ENCODE assay signal across 19 cellular contexts in genomic region chr6:88368071-88368787, GRCh38.
DNase-seq lines count a peak whose midpoint lies in the region; ATAC-seq, FAIRE-seq and TF ChIP-seq lines count a peak whose summit lies in the region.
"Had no signal": no experiment of that assay in that cellular context is flagged by ENCODE, and none has a peak within 500 bp of the region (broad histone marks: within the 10 kb centered on the region; RNA-seq: fewer than 3 reads in every experiment).

No MANE protein-coding gene starts in this region.

- H2AFZ ChIP-seq in endothelial cell of umbilical vein (ENCODE audit: low read depth, low read length), result no peak overlapping the region

- no peak for ATAC-seq in GM18907 (IDR thresholded peaks at IDR 0.05; ENCODE audit: unreplicated experiment)
- ATAC-seq in left lobe of liver, result no peak
- ATAC-seq: left colon had no signal

- H3K27me3 ChIP-seq in endothelial cell of umbilical vein (ENCODE audit: control insufficient read depth in 2 of 2, insufficient read depth in 2 of 2, low read length in 2 of 2), result no peaks in the 10 kb centered on the region

- TF ChIP-seq POLR2A in endothelial cell of umbilical vein (IDR thresholded peaks at IDR 0.05; ENCODE audit: low read depth, low read length), result no peak

- no peaks in the 10 kb centered on the region for H3K9me3 ChIP-seq in endothelial cell of umbilical vein (replicated peaks; ENCODE audit: control insufficient read depth, insufficient read depth, low read length)

- BruUV-seq in endothelial cell of umbilical vein (replicated peaks; lab: Mats Ljungman, UMichigan), result no TSS peak

- no peaks in the 10 kb centered on the region for H3K9me1 ChIP-seq in endothelial cell of umbilical vein (replicated peaks; ENCODE audit: control insufficient read depth, extremely low read depth, insufficient read depth, low read length)

- DNase-seq in DMS 273 (lab: John Stamatoyannopoulos, UW; ENCODE audit: unreplicated experiment), result peak; percentile 77
- DNase-seq in RCC 7860 (ENCODE audit: low spot score), result peak; percentile 76
- no peak for DNase-seq in endothelial cell of umbilical vein (ENCODE audit: low read depth, low spot score)
- DNase-seq in renal cortical epithelial cell (ENCODE audit: low read depth), result peak; percentile 93
- DNase-seq in nucleus accumbens (lab: John Stamatoyannopoulos, UW), result no peak
- DNase-seq in left lobe of liver (ENCODE audit: low spot score), result no peak
- DNase-seq in NCI-H748 (lab: John Stamatoyannopoulos, UW; ENCODE audit: unreplicated experiment), result no peak
- DNase-seq: activated CD4-positive, alpha-beta T cell treated with anti-CD3 and anti-CD28 coated beads, Interleukin-2, amount 50 U/mL, for 4 hours; activated T-cell treated with anti-CD3 and anti-CD28 coated beads, Interleukin-2, amount 50 U/mL, for 48 hours; hypothalamus; Karpas-422; left colon; NCI-H1417 treated with DMSO at 0.1 percent for 48 hours; stimulated activated naive CD4-positive, alpha-beta T cell had no signal

- H3K4me1 ChIP-seq in endothelial cell of umbilical vein (ENCODE audit: control insufficient read depth, extremely low read depth, insufficient read depth, low read length), result no peaks in the 10 kb centered on the region

- POLR2A ChIA-PET in endothelial cell of umbilical vein (lab: Charles Lee), result no interaction called here

- no peak for TF ChIP-seq CTCF in endothelial cell of umbilical vein (IDR thresholded peaks at IDR 0.05; ENCODE audit: extremely low read depth in 1 of 2, insufficient read depth in 1 of 2, low read depth in 1 of 2, low read length in 2 of 2)

- CTCF ChIA-PET in endothelial cell of umbilical vein (lab: Charles Lee), result no interaction called here

- peak; percentile 97 for FAIRE-seq in RCC 7860 (lab: Jason Lieb, UNC)
- no peak for FAIRE-seq in endothelial cell of umbilical vein (lab: Jason Lieb, UNC)
- FAIRE-seq: D721Med had no signal

- H3K27ac ChIP-seq in endothelial cell of umbilical vein (ENCODE audit: insufficient read depth, low read depth, low read length), result no peak overlapping the region
- H3K27ac ChIP-seq: HL-60 had no signal

- H3K4me2 ChIP-seq in endothelial cell of umbilical vein (ENCODE audit: insufficient read depth, low read length), result no peak overlapping the region
- H3K4me2 ChIP-seq: smooth muscle cell had no signal

- intact Hi-C loops in endothelial cell of umbilical vein (cut with micrococcal nuclease), result no loop called here

- no peak overlapping the region for H3K4me3 ChIP-seq in endothelial cell of umbilical vein (replicated peaks in 1 of 3; ENCODE audit: insufficient read depth in 1 of 3, low read depth in 1 of 3, low read length in 3 of 3)
- H3K4me3 ChIP-seq: coronary artery, smooth muscle cell had no signal

- dilution Hi-C loops in endothelial cell of umbilical vein (cut with MboI; ENCODE audit: extremely low pct_ligation_motif_present, low sequenced_read_pairs), result no loop called here

- no peak overlapping the region for H3K9ac ChIP-seq in endothelial cell of umbilical vein (replicated peaks; ENCODE audit: extremely low read depth, insufficient read depth, low read length)

- H4K20me1 ChIP-seq in endothelial cell of umbilical vein (replicated peaks; ENCODE audit: control insufficient read depth, extremely low read depth, insufficient read depth, low read length), result no peaks in the 10 kb centered on the region

- H3K79me2 ChIP-seq in endothelial cell of umbilical vein (ENCODE audit: control insufficient read depth, insufficient read depth, low read length), result no peaks in the 10 kb centered on the region

- no peaks in the 10 kb centered on the region for H3K36me3 ChIP-seq in endothelial cell of umbilical vein (ENCODE audit: control insufficient read depth in 2 of 2, extremely low read depth in 1 of 2, insufficient read depth in 2 of 2, low read length in 2 of 2)

TF ChIP-seq in endothelial cell of umbilical vein, 7 proteins besides CTCF, POLR2A, EP300 and RAD21:
- TF ChIP-seq FOS (IDR thresholded peaks at IDR 0.05; ENCODE audit: borderline replicate concordance, insufficient read depth, low read length) (peak; percentile 21), MYC (IDR thresholded peaks at IDR 0.05; ENCODE audit: low read depth, low read length) (no peak)

Comparison
In these comparisons a context has a peak if more than half of its experiments do, and no peak if none do; other contexts are left out.
1. DNase-seq: peak in DMS 273 (single experiment), RCC 7860 (single experiment) and renal cortical epithelial cell (single experiment); none in endothelial cell of umbilical vein (single experiment), nucleus accumbens (0 of 56), left lobe of liver (single experiment) and NCI-H748 (single experiment).